Comparison of ENCODE assay signal across 12 cellular contexts in the genomic region with DNA sequence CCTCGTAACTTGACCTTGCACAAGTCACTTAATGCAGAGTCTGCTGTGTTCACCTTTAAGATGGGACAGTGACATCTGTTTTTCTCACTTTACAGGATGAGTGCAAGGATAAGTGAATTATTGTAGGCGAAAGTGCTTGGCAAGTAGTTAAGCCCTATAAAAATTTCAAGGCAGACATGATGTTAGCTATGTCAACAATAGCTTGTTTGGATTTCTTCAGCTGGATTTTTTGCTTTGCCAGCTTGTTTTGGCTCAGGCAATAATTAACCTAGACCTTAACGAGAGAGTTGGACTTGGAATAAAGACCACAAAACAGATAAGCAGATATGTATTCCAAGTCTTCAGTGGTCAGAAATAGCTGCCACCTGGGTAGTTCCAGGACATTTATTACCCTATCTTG.
DNase-seq lines count a peak whose midpoint lies in the region; ATAC-seq, FAIRE-seq and TF ChIP-seq lines count a peak whose summit lies in the region.
"Had no signal": no experiment of that assay in that cellular context is flagged by ENCODE, and none has a peak within 500 bp of the region (broad histone marks: within the 10 kb centered on the region; RNA-seq: fewer than 3 reads in every experiment).

No MANE protein-coding gene starts in this region.

- POLR2A ChIA-PET in Caco-2 (lab: Charles Lee): interaction anchor here (0.6 to 1.0 kb wide), 3 partner anchors 11 to 256 kb away, joined by 3 to 9 read pairs (median 9); no protein-coding TSS in a partner anchor
- POLR2A ChIA-PET in HepG2 (lab: Yijun Ruan, JAX): interaction anchor here (0.9 to 1.4 kb wide), 4 partner anchors 25 to 255 kb away, joined by 4 to 15 read pairs (median 5); a partner anchor contains a TSS

- no peak for TF ChIP-seq CTCF in Caco-2 (IDR thresholded peaks at IDR 0.05; ENCODE audit: insufficient read depth in 1 of 2, low read depth in 1 of 2, low read length in 1 of 2, severe bottlenecking in 1 of 2, unreplicated experiment in 1 of 2)
- TF ChIP-seq CTCF in HepG2 (CRISPR knock-in tag; IDR thresholded peaks at IDR 0.05): no peak
- no peak for TF ChIP-seq CTCF in nephron progenitor cell (IDR thresholded peaks at IDR 0.05)

- H3K27ac Mint-ChIP-seq in Caco-2 (ENCODE audit: unreplicated experiment) (no peak overlapping the region), nephron progenitor cell (no peak overlapping the region)

- no peak overlapping the region for H2AFZ ChIP-seq in HepG2 (ENCODE audit: low read length)

- TF ChIP-seq EP300 in HepG2 (IDR thresholded peaks at IDR 0.05; ENCODE audit: low read depth in 2 of 2, low read length in 2 of 2) (peak in 1 of 2 experiments; percentile 92; a peak in 2 of 4 replicates), HepG2 (CRISPR knock-in tag; IDR thresholded peaks at IDR 0.05; ENCODE audit: borderline replicate concordance) (no peak)

- no peak for TF ChIP-seq RAD21 in HepG2 (CRISPR knock-in tag; IDR thresholded peaks at IDR 0.05)

- H3K4me2 ChIP-seq in HepG2 (ENCODE audit: low read depth, low read length): peak overlapping the region; percentile 73

- H3K27me3 ChIP-seq in Caco-2 (replicated peaks; ENCODE audit: control insufficient read depth, insufficient read depth, low read length): no peaks in the 10 kb centered on the region
- H3K27me3 ChIP-seq in HepG2 (ENCODE audit: control insufficient read depth in 1 of 2, insufficient read depth in 2 of 2, low read length in 2 of 2): no peaks in the 10 kb centered on the region

- intact Hi-C loops in Caco-2 (cut with micrococcal nuclease; ENCODE audit: unreplicated experiment) (loop anchor here (1.0 to 5.0 kb wide), 4 partner anchors 14 to 256 kb away; a partner anchor contains a TSS), HepG2 (cut with micrococcal nuclease; ENCODE audit: unreplicated experiment) (loop anchor here (2.0 to 10.0 kb wide), 5 partner anchors 35 to 790 kb away; a partner anchor contains a TSS)

- peak; percentile 39 to 62 for DNase-seq in Caco-2
- peak; percentile 16 for DNase-seq in NCI-H2029 treated with DMSO at 0.1 percent for 48 hours (lab: John Stamatoyannopoulos, UW)
- peak; percentile 58 for DNase-seq in astrocyte of the hippocampus (ENCODE audit: low read depth, low spot score)
- peak; percentile 92 for DNase-seq in HepG2 (ENCODE audit: low spot score)
- no peak for DNase-seq in SW480 (ENCODE audit: low spot score)
- no peak for DNase-seq in nephron progenitor cell
- DNase-seq: amygdala; effector memory CD4-positive, alpha-beta T cell had no signal

- H3K36me3 ChIP-seq in Caco-2 (ENCODE audit: control insufficient read depth, insufficient read depth, low read length) (no peaks in the 10 kb centered on the region), HepG2 (replicated peaks in 1 of 2; ENCODE audit: control insufficient read depth in 1 of 2, insufficient read depth in 2 of 2, low read length in 2 of 2) (no peaks in the 10 kb centered on the region)

- H3K9me3 Mint-ChIP-seq in Caco-2 (ENCODE audit: unreplicated experiment) (peaks cover 26% of the 10 kb centered on the region), nephron progenitor cell (peaks cover 34% of the 10 kb centered on the region)

- H3K9ac ChIP-seq in HepG2 (ENCODE audit: insufficient read depth, low read depth, low read length): peak overlapping the region; percentile 36

- no peaks in the 10 kb centered on the region for H4K20me1 ChIP-seq in HepG2 (ENCODE audit: insufficient read depth, low read length)

- H3K4me3 ChIP-seq in Caco-2 (ENCODE audit: low read depth, low read length) (no peak overlapping the region), HepG2 (replicated peaks in 1 of 3; ENCODE audit: insufficient read depth in 1 of 3, low read depth in 2 of 3, low read length in 3 of 3) (peak overlapping the region; percentile 1 to 40 (median 19); a peak in 2 of 6 replicates)

- ATAC-seq in HepG2 (peak; percentile 97), HG03457 (IDR thresholded peaks at IDR 0.05; ENCODE audit: unreplicated experiment) (no peak), GM21367 (IDR thresholded peaks at IDR 0.05; ENCODE audit: unreplicated experiment) (no peak)
- ATAC-seq: HCT116, Right ventricle myocardium inferior had no signal

- 2% methylated on average over 3 of the region's 3 CpGs for WGBS in HepG2 (ENCODE audit: low lambda C conversion rate)

- CTCF ChIA-PET in Caco-2 (lab: Charles Lee): interaction anchor here (0.6 to 1.2 kb wide), 3 partner anchors 75 to 256 kb away, joined by 5 to 11 read pairs (median 7); no protein-coding TSS in a partner anchor
- CTCF ChIA-PET in HepG2 (lab: Yijun Ruan, JAX; ENCODE audit: low intra/inter-chr PET ratio, low total read pairs): no interaction called here

- H3K9me3 ChIP-seq in Caco-2: no peaks in the 10 kb centered on the region
- H3K9me3 ChIP-seq in HepG2 (ENCODE audit: low read length): peaks cover 7% of the 10 kb centered on the region; the same call in 1 of the 2 replicates

- H3K4me1 Mint-ChIP-seq in Caco-2 (ENCODE audit: low read depth, unreplicated experiment): peaks cover 44% of the 10 kb centered on the region
- H3K4me1 Mint-ChIP-seq in nephron progenitor cell: peaks cover 7% of the 10 kb centered on the region

- H3K79me2 ChIP-seq in HepG2 (ENCODE audit: insufficient read depth, low read length): no peaks in the 10 kb centered on the region

- BruUV-seq in Caco-2 (replicated peaks; lab: Mats Ljungman, UMichigan) (no TSS peak), HepG2 (replicated peaks; lab: Mats Ljungman, UMichigan) (no TSS peak)

- H3K27me3 Mint-ChIP-seq in Caco-2 (ENCODE audit: insufficient read depth, unreplicated experiment) (no peaks in the 10 kb centered on the region), nephron progenitor cell (ENCODE audit: low read depth, poor library complexity) (no peaks in the 10 kb centered on the region)

- peak; percentile 54 for FAIRE-seq in HepG2 (lab: Jason Lieb, UNC)

- TF ChIP-seq POLR2A in HepG2 (IDR thresholded peaks at IDR 0.05; ENCODE audit: insufficient read depth in 1 of 2, low read depth in 2 of 2, low read length in 2 of 2): no peak

- in situ Hi-C loops in HepG2 (cut with HindIII; ENCODE audit: extremely low pct_ligation_motif_present, low pct_unique_long_range_greater_than_20kb): loop anchor here (10.0 kb wide), 2 partner anchors 72 to 298 kb away; no protein-coding TSS in a partner anchor

- peaks cover 37% of the 10 kb centered on the region for H3K4me1 ChIP-seq in Caco-2
- H3K4me1 ChIP-seq in HepG2 (ENCODE audit: insufficient read depth, low read length): peaks cover 52% of the 10 kb centered on the region

- H3K36me3 Mint-ChIP-seq in Caco-2 (ENCODE audit: insufficient read depth, unreplicated experiment) (peaks cover 36% of the 10 kb centered on the region), nephron progenitor cell (ENCODE audit: low read depth) (peaks cover 14% of the 10 kb centered on the region)

- H3K4me3 Mint-ChIP-seq in Caco-2 (ENCODE audit: unreplicated experiment): peak overlapping the region; percentile 21
- H3K4me3 Mint-ChIP-seq in nephron progenitor cell: no peak overlapping the region

- H3K27ac ChIP-seq in HepG2 (ENCODE audit: extremely low read length, insufficient read depth, low read length): peak overlapping the region; percentile 71

TF ChIP-seq in HepG2, 621 proteins besides CTCF, POLR2A, EP300 and RAD21 (continues in another document):
- TF ChIP-seq FOXA3 (CRISPR knock-in tag; IDR thresholded peaks at IDR 0.05) (peak; percentile 93), ZFP90 (CRISPR knock-in tag; IDR thresholded peaks at IDR 0.05; ENCODE audit: borderline replicate concordance) (0 out of 2 replicates have a peak, but pooled peaks have one; percentile 39)
- TF ChIP-seq, protein P1, sequence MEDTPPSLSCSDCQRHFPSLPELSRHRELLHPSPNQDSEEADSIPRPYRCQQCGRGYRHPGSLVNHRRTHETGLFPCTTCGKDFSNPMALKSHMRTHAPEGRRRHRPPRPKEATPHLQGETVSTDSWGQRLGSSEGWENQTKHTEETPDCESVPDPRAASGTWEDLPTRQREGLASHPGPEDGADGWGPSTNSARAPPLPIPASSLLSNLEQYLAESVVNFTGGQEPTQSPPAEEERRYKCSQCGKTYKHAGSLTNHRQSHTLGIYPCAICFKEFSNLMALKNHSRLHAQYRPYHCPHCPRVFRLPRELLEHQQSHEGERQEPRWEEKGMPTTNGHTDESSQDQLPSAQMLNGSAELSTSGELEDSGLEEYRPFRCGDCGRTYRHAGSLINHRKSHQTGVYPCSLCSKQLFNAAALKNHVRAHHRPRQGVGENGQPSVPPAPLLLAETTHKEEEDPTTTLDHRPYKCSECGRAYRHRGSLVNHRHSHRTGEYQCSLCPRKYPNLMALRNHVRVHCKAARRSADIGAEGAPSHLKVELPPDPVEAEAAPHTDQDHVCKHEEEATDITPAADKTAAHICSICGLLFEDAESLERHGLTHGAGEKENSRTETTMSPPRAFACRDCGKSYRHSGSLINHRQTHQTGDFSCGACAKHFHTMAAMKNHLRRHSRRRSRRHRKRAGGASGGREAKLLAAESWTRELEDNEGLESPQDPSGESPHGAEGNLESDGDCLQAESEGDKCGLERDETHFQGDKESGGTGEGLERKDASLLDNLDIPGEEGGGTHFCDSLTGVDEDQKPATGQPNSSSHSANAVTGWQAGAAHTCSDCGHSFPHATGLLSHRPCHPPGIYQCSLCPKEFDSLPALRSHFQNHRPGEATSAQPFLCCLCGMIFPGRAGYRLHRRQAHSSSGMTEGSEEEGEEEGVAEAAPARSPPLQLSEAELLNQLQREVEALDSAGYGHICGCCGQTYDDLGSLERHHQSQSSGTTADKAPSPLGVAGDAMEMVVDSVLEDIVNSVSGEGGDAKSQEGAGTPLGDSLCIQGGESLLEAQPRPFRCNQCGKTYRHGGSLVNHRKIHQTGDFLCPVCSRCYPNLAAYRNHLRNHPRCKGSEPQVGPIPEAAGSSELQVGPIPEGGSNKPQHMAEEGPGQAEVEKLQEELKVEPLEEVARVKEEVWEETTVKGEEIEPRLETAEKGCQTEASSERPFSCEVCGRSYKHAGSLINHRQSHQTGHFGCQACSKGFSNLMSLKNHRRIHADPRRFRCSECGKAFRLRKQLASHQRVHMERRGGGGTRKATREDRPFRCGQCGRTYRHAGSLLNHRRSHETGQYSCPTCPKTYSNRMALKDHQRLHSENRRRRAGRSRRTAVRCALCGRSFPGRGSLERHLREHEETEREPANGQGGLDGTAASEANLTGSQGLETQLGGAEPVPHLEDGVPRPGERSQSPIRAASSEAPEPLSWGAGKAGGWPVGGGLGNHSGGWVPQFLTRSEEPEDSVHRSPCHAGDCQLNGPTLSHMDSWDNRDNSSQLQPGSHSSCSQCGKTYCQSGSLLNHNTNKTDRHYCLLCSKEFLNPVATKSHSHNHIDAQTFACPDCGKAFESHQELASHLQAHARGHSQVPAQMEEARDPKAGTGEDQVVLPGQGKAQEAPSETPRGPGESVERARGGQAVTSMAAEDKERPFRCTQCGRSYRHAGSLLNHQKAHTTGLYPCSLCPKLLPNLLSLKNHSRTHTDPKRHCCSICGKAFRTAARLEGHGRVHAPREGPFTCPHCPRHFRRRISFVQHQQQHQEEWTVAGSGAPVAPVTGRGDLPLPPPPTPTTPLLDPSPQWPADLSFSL (CRISPR knock-in tag; IDR thresholded peaks at IDR 0.05): no peak

Comparison
In these comparisons a context has a peak if more than half of its experiments do, and no peak if none do; other contexts are left out.
1. DNase-seq: peak in Caco-2 (2 of 2), NCI-H2029 treated with DMSO at 0.1 percent for 48 hours (single experiment), astrocyte of the hippocampus (single experiment) and HepG2 (single experiment); none in SW480 (single experiment) and nephron progenitor cell (single experiment).